ENCODE assay signal across 16 cellular contexts in the genomic region with DNA sequence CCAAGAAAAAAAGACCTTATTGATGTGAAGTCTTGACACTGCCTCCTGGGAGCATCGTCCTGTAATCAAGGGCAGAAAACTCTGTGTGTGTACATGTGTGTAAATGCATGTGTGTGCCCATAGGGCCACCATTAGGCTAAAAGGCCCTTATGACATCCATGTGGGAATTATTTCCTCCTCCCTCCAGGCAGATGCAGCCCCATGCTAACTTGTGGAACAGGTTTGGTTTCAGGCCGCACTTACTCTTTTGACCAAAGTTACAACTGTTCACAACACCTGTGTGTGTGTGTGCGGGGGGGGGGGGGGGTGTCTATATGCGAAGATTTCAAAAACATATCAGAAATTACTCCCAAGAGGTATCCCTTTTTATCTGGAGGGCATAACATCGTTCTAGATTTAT.
DNase-seq lines count a peak whose midpoint lies in the region; ATAC-seq and TF ChIP-seq lines count a peak whose summit lies in the region.
"Had no signal": no experiment of that assay in that cellular context is flagged by ENCODE, and none has a peak within 500 bp of the region (broad histone marks: within the 10 kb centered on the region; RNA-seq: fewer than 3 reads in every experiment).

No MANE protein-coding gene starts in this region.

- H3K9me3 Mint-ChIP-seq in nephron, result peaks cover 4% of the 10 kb centered on the region

- no peak for TF ChIP-seq CTCF in epithelial cell of esophagus (IDR thresholded peaks at IDR 0.05; ENCODE audit: insufficient read depth, low read depth, low read length, missing control alignments)
- no peak for TF ChIP-seq CTCF in nephron (IDR thresholded peaks at IDR 0.05; ENCODE audit: unreplicated experiment in 3 of 3)
- TF ChIP-seq CTCF in mucosa of descending colon (IDR thresholded peaks at IDR 0.05), result no peak
- no peak for TF ChIP-seq CTCF in heart right ventricle (IDR thresholded peaks at IDR 0.05)

- peak; percentile 8 for DNase-seq in NCI-H510A treated with DMSO at 0.1 percent for 48 hours (lab: John Stamatoyannopoulos, UW)
- DNase-seq in NCI-H510A (lab: John Stamatoyannopoulos, UW), result no peak
- peak; percentile 55 for DNase-seq in epithelial cell of esophagus (ENCODE audit: low read depth)
- DNase-seq in mucosa of descending colon, result no peak
- DNase-seq in heart right ventricle, result no peak
- DNase-seq: AML-193; Caco-2; CD4-positive, alpha-beta T cell; DMS79 treated with DMSO at 0.1 percent for 48 hours; GF-D8; H9 had no signal

- H3K4me3 ChIP-seq in epithelial cell of esophagus (ENCODE audit: low read length) (no peak overlapping the region), mucosa of descending colon (no peak overlapping the region), heart right ventricle (no peak overlapping the region)
- H3K4me3 ChIP-seq: A549 had no signal

- H3K27me3 ChIP-seq in heart right ventricle, result no peaks in the 10 kb centered on the region

- H3K9me3 ChIP-seq in mucosa of descending colon (peaks cover 1% of the 10 kb centered on the region), heart right ventricle (peaks cover 0 to 4% (median 0%) of the 10 kb centered on the region in 11 donors)
- H3K9me3 ChIP-seq: A549, Caco-2 had no signal

- H3K27ac ChIP-seq in heart right ventricle, result no peak overlapping the region
- H3K27ac ChIP-seq: 22Rv1, A549, C4-2B had no signal

- no peaks in the 10 kb centered on the region for H3K4me1 ChIP-seq in mucosa of descending colon (ENCODE audit: low read depth)
- H3K4me1 ChIP-seq in heart right ventricle, result peaks cover 0 to 8% (median 6%) of the 10 kb centered on the region in 9 donors
- H3K4me1 ChIP-seq: A549, Caco-2 had no signal

- no peak overlapping the region for H3K4me3 Mint-ChIP-seq in nephron
- H3K4me3 Mint-ChIP-seq: CD4-positive, alpha-beta T cell; H9 had no signal

- H3K36me3 Mint-ChIP-seq in nephron (ENCODE audit: low read depth), result no peaks in the 10 kb centered on the region

- H3K4me1 Mint-ChIP-seq in nephron, result peaks cover 29% of the 10 kb centered on the region
- H3K4me1 Mint-ChIP-seq: H9 had no signal

- ATAC-seq in mucosa of descending colon (no peak), heart right ventricle (no peak), GM21390 (IDR thresholded peaks at IDR 0.05; ENCODE audit: unreplicated experiment) (no peak)
- ATAC-seq: A549 had no signal

- intact Hi-C loops in mucosa of descending colon (cut with DNase I, micrococcal nuclease), result no loop called here
- intact Hi-C loops in heart right ventricle (cut with DNase I), result no loop called here

- no peaks in the 10 kb centered on the region for H3K27me3 Mint-ChIP-seq in nephron (ENCODE audit: low read depth)

- peak overlapping the region in 2 of 3 experiments; percentile 19 to 41 for H3K27ac Mint-ChIP-seq in nephron
- H3K27ac Mint-ChIP-seq: CD4-positive, alpha-beta T cell; H9 had no signal

- WGBS in heart right ventricle, 2 donors, result 85 to 90% methylated on average over 5 of the region's 5 CpGs

- no peaks in the 10 kb centered on the region for H3K36me3 ChIP-seq in mucosa of descending colon (ENCODE audit: low read depth)
- no peaks in the 10 kb centered on the region for H3K36me3 ChIP-seq in heart right ventricle

Comparison
In these comparisons a context has a peak if more than half of its experiments do, and no peak if none do; other contexts are left out.
1. DNase-seq: peak in NCI-H510A treated with DMSO at 0.1 percent for 48 hours (single experiment) and epithelial cell of esophagus (single experiment); none in NCI-H510A (single experiment), mucosa of descending colon (0 of 3) and heart right ventricle (0 of 2).